11 cellular contexts compared by ENCODE assay signal in the genomic region with DNA sequence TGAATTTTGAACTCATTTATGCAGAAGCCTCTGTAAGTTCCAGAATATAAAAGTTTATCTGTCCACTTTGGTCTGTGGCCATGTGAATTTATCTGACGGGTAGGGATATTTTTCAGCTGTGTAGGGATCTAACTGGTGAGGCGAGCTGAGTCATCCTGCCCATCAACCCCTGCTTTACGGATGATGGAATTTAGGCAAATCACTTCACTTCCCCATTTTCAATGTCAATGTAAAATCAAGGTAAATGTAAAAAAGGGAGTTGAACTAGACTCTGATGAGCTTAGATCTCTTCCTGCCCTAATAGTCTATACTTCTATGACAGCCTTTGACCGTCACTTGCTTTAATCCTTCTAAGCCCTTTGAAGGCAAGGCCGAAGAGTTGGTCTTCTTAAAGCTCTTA. TPM values are rescaled to one million over a fixed set of nuclear protein-coding genes. Genes with fewer than 3 reads are reported as not detected.
DNase-seq lines count a peak whose midpoint lies in the region; ATAC-seq and TF ChIP-seq lines count a peak whose summit lies in the region.
"Had no signal": no experiment of that assay in that cellular context is flagged by ENCODE, and none has a peak within 500 bp of the region (broad histone marks: within the 10 kb centered on the region; RNA-seq: fewer than 3 reads in every experiment).

No MANE protein-coding gene starts in this region.

- H3K27ac ChIP-seq in neutrophil = peak overlapping the region; percentile 100

- H3K4me3 ChIP-seq in neutrophil (ENCODE audit: low read depth in 1 of 2, low read length in 1 of 2) = peak overlapping the region; percentile 76 to 91
- H3K4me3 ChIP-seq: lung had no signal

- DNase-seq in GM13976 (ENCODE audit: low spot score) (peak; percentile 64), activated B cell treated with CpG ODN at 0.5 μM for 24 hours (peak; percentile 18)
- DNase-seq in stimulated activated CD4-positive, alpha-beta T cell treated with anti-CD3 and anti-CD28 coated beads, Interleukin-4, amount 100 ng/mL, for 1 hour = no peak
- DNase-seq: MM.1S had no signal

- intact Hi-C loops in activated B cell treated with CpG ODN at 0.5 μM for 24 hours (cut with micrococcal nuclease) = loop anchor here (1.0 kb wide), 3 partner anchors 25 to 83 kb away; no protein-coding TSS in a partner anchor

- H3K4me3 Mint-ChIP-seq in activated B cell treated with CpG ODN at 0.5 μM for 24 hours = peak overlapping the region; percentile 92

- H3K27me3 Mint-ChIP-seq in activated B cell treated with CpG ODN at 0.5 μM for 24 hours = no peaks in the 10 kb centered on the region

- in situ Hi-C loops in GM13976 (cut with MboI; ENCODE audit: low sequenced_read_pairs, unreplicated experiment) = no loop called here

- TF ChIP-seq CTCF in GM13976 (IDR thresholded peaks at IDR 0.05; ENCODE audit: borderline replicate concordance, control extremely low read depth, extremely low read depth, insufficient read depth, missing control alignments) (no peak), activated B cell treated with CpG ODN at 0.5 μM for 24 hours (IDR thresholded peaks at IDR 0.05) (no peak), neutrophil (IDR thresholded peaks at IDR 0.05) (no peak)

- H3K27me3 ChIP-seq in neutrophil = no peaks in the 10 kb centered on the region

- no peaks in the 10 kb centered on the region for H3K9me3 Mint-ChIP-seq in activated B cell treated with CpG ODN at 0.5 μM for 24 hours
- H3K9me3 Mint-ChIP-seq: activated T-helper 2 cell treated with anti-CD3 and anti-CD28 coated beads, Interferon-gamma antibody, Interleukin-2, Interleukin-4, amounts not matched to agents 10 μg/mL and 5 μg/mL and 100 μg/mL, durations not matched to agents 14 hours and 24 hours and 36 hours had no signal

- H3K4me1 ChIP-seq in neutrophil (ENCODE audit: control insufficient read depth in 1 of 2, insufficient read depth in 1 of 2, low read depth in 1 of 2, low read length in 1 of 2) = peaks cover 45 to 57% of the 10 kb centered on the region in 2 experiments

- H3K36me3 Mint-ChIP-seq in activated B cell treated with CpG ODN at 0.5 μM for 24 hours (ENCODE audit: low read depth) = peaks cover 3% of the 10 kb centered on the region

- H3K27ac Mint-ChIP-seq in activated B cell treated with CpG ODN at 0.5 μM for 24 hours = peak overlapping the region; percentile 93

- H3K9me3 ChIP-seq in neutrophil = no peaks in the 10 kb centered on the region

- CTCF ChIA-PET in activated B cell treated with CpG ODN at 0.5 μM for 24 hours (lab: Charles Lee) = interaction anchor here (0.7 to 1.4 kb wide), 3 partner anchors 24 to 147 kb away, joined by 3 to 5 read pairs (median 3); no protein-coding TSS in a partner anchor

- peaks cover 45% of the 10 kb centered on the region for H3K4me1 Mint-ChIP-seq in activated B cell treated with CpG ODN at 0.5 μM for 24 hours

- peak; percentile 16 for ATAC-seq in HG03565 (IDR thresholded peaks at IDR 0.05; ENCODE audit: unreplicated experiment)
- ATAC-seq in activated B cell treated with CpG ODN at 0.5 μM for 24 hours (ENCODE audit: low read depth) = peak; percentile 25
- ATAC-seq in HG03025 (IDR thresholded peaks at IDR 0.05; ENCODE audit: low FRiP score, unreplicated experiment) = no peak
- ATAC-seq in HG02870 (IDR thresholded peaks at IDR 0.05; ENCODE audit: unreplicated experiment) = no peak

- peaks cover 10% of the 10 kb centered on the region for H3K36me3 ChIP-seq in neutrophil

- POLR2A ChIA-PET in activated B cell treated with CpG ODN at 0.5 μM for 24 hours (lab: Charles Lee) = interaction anchor here (0.6 to 6.8 kb wide), 14 partner anchors 10 to 473 kb away, joined by 3 to 84 read pairs (median 10); a partner anchor contains a TSS

RNA-seq across cellular contexts. Expression of a gene that starts 2.6 kb away (rescaled TPM):
- total RNA-seq in activated B cell treated with CpG ODN at 0.5 μM for 24 hours = 10.2 and 11.0 TPM in 2 replicates
- total RNA-seq: epithelial cell of proximal tubule had no signal

RNA-seq across cellular contexts. Expression of a gene that starts 2.9 kb away (rescaled TPM):
- total RNA-seq in activated B cell treated with CpG ODN at 0.5 μM for 24 hours = 15.5 and 19.6 TPM in 2 replicates

RNA-seq across cellular contexts. Expression of a gene that starts 40.5 kb away (rescaled TPM):
- 42.1 and 55.4 TPM in 2 replicates for total RNA-seq in activated B cell treated with CpG ODN at 0.5 μM for 24 hours

Comparison
In these comparisons a context has a peak if more than half of its experiments do, and no peak if none do; other contexts are left out.
1. ATAC-seq: peak in HG03565 (single experiment) and activated B cell treated with CpG ODN at 0.5 μM for 24 hours (single experiment); none in HG03025 (single experiment) and HG02870 (single experiment).